In the genomic region with DNA sequence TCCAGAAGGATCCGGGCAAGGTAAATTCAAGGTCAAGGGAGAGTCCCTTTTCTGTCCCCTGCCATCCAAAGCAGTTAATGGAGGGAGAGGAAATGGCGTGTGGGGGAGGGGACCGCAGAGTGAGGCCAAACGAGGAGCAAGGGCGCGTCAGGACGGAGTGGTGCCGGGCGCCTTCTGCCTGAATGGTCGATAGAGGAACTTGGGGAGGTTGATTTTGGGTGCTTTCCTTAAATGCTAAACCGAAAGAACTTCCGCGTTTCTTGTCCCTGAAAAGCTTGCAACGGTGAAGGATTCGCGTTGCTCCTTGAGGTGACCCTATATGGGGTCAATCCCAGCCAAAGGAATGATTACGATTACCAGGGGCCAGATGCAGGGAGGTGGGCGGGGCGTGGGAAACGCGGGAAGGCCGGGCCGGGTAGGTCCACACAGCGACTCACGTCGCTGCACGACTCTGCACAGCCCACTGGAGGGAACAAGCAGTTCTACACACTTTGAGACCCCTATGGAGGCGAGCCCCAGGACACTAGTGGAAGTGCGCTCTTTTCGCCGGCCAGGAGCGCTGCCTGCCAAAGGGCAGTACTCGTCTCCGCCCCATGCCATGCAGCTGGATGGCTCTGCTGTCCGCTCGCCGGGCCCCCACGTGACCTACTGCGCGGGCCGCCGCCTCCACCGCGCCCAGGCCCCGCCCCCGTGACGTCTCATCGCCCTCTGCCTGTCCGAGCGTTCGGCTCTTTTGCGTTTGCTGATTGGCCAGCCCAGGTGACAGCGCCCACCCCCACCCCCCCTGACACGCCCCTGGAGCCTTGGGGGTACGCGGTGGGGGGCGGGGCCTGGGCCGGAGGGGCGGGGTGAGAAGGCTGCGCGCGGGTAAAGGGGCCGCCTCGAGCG, we compare ENCODE assay signal across 8 cellular contexts. TPM values are rescaled to one million over a fixed set of nuclear protein-coding genes. Genes with fewer than 3 reads are reported as not detected.
DNase-seq lines count a peak whose midpoint lies in the region; ATAC-seq and TF ChIP-seq lines count a peak whose summit lies in the region.

No MANE protein-coding gene starts in this region.

- ATAC-seq in HG03442 (IDR thresholded peaks at IDR 0.05; ENCODE audit: unreplicated experiment), result peak; percentile 86

- no peak for TF ChIP-seq CTCF in BJ (IDR thresholded peaks at IDR 0.05; ENCODE audit: insufficient read depth, low read depth, low read length)
- no peak for TF ChIP-seq CTCF in colonic mucosa (IDR thresholded peaks at IDR 0.05)

- H3K27ac ChIP-seq in colonic mucosa, result peak overlapping the region; percentile 72

- DNase-seq in BJ (ENCODE audit: low read depth) (no peak), GM19240 (ENCODE audit: insufficient read length, low spot score) (peak; percentile 38), NCI-H524 (lab: John Stamatoyannopoulos, UW) (peak; percentile 88 to 89), colonic mucosa (peak; percentile 94), left kidney (ENCODE audit: low read depth, low spot score) (peak; percentile 96)
- peak; percentile 86 for DNase-seq in activated CD4-positive, alpha-beta T cell treated with anti-CD3 and anti-CD28 coated beads for 4 hours
- DNase-seq in stimulated activated CD4-positive, alpha-beta T cell treated with anti-CD3 and anti-CD28 coated beads, Interleukin-1b, Interleukin-23, amount 100 ng/mL, for 4 hours (ENCODE audit: low read depth in 2 of 2), result peak; percentile 73 to 86

- H3K36me3 ChIP-seq in BJ (ENCODE audit: control insufficient read depth, insufficient read depth, low read length) (no peaks in the 10 kb centered on the region), colonic mucosa (no peaks in the 10 kb centered on the region)

- POLR2A ChIA-PET in BJ (lab: Charles Lee), result no interaction called here

- intact Hi-C loops in colonic mucosa (cut with DNase I), result no loop called here

- peak overlapping the region; percentile 51 to 63 for H3K9ac ChIP-seq in colonic mucosa (ENCODE audit: low read depth in 2 of 2, low read length in 2 of 2)

- H3K27me3 ChIP-seq in BJ (ENCODE audit: control insufficient read depth, insufficient read depth, low read length) (no peaks in the 10 kb centered on the region), colonic mucosa (no peaks in the 10 kb centered on the region)

- H3K4me1 ChIP-seq in colonic mucosa, result no peaks in the 10 kb centered on the region

- H3K9me3 ChIP-seq in colonic mucosa, result no peaks in the 10 kb centered on the region

- CTCF ChIA-PET in BJ (lab: Yijun Ruan, JAX), result no interaction called here

- H3K4me3 ChIP-seq in BJ (ENCODE audit: low read depth, low read length) (peak overlapping the region; percentile 57), colonic mucosa (peak overlapping the region; percentile 42)

RNA-seq across cellular contexts. Expression of a gene that starts 0.5 kb away (rescaled TPM):
- 5.6 and 8.6 TPM in 2 replicates for polyA plus RNA-seq in BJ (2011; rRNA removed)
- 2.2 and 8.6 TPM in 2 replicates for polyA minus RNA-seq in BJ (2011; rRNA and poly(A)+ RNA removed)
- total RNA-seq in colonic mucosa, result 10 to 100 TPM; 23.6 to 30.0 TPM
